In genomic region chr1:156054500-156055342, GRCh38 we compare ENCODE assay signal across 8 cellular contexts. TPM values are rescaled to one million over a fixed set of nuclear protein-coding genes. Genes with fewer than 3 reads are reported as not detected.
A peak's percentile ranks its signal among the peaks of the same experiment; 100 is the strongest.
DNase-seq lines count a peak whose midpoint lies in the region; ATAC-seq and TF ChIP-seq lines count a peak whose summit lies in the region.

TSS of gene LAMTOR2 (plus strand) at chr1:156054782. CDS start at chr1:156054890, 108 bp downstream.

- peaks cover 24% of the 10 kb centered on the region for H3K36me3 ChIP-seq in left ventricle myocardium inferior
- H3K36me3 ChIP-seq in prostate gland, result no peaks in the 10 kb centered on the region
- H3K36me3 ChIP-seq in urinary bladder (ENCODE audit: insufficient read depth), result no peaks in the 10 kb centered on the region

- H3K9me3 ChIP-seq in left ventricle myocardium inferior (replicated peaks) (no peaks in the 10 kb centered on the region), prostate gland (no peaks in the 10 kb centered on the region)

- H3K36me3 Mint-ChIP-seq in T-helper 1 cell treated with Interleukin-12 subunit alpha and Interleukin-12 subunit beta and Interleukin-4 antibody, amounts not matched to agents 30 μg/mL and 1 μg/mL, for 36 hours (ENCODE audit: low read depth), result peaks cover 10% of the 10 kb centered on the region

- H3K27ac ChIP-seq in left ventricle myocardium inferior (replicated peaks), result peak within 1 kb of the TSS; percentile 99
- H3K27ac ChIP-seq in prostate gland, result peak within 1 kb of the TSS; percentile 89
- peak within 1 kb of the TSS; percentile 76 for H3K27ac ChIP-seq in urinary bladder (ENCODE audit: low read depth)

- ATAC-seq in HG02884 (IDR thresholded peaks at IDR 0.05; ENCODE audit: unreplicated experiment), result peak; percentile 56

- TF ChIP-seq POLR2A in prostate gland (IDR thresholded peaks at IDR 0.05), result peak; percentile 69

- H3K4me3 ChIP-seq in left ventricle myocardium inferior, result peak within 1 kb of the TSS; percentile 95
- H3K4me3 ChIP-seq in prostate gland, result peak within 1 kb of the TSS; percentile 69 to 93
- H3K4me3 ChIP-seq in urinary bladder (ENCODE audit: low read depth, low read length), result peak within 1 kb of the TSS; percentile 87

- peak within 1 kb of the TSS; percentile 86 for H3K4me3 Mint-ChIP-seq in T-helper 1 cell treated with Interleukin-12 subunit alpha and Interleukin-12 subunit beta and Interleukin-4 antibody, amounts not matched to agents 30 μg/mL and 1 μg/mL, for 36 hours

- intact Hi-C loops in left ventricle myocardium inferior (cut with micrococcal nuclease), result no loop called here
- intact Hi-C loops in prostate gland (cut with DNase I), result no loop called here

- in situ Hi-C loops in GM13976 (cut with MboI; ENCODE audit: low sequenced_read_pairs, unreplicated experiment), result no loop called here

- TF ChIP-seq CTCF in GM13976 (IDR thresholded peaks at IDR 0.05; ENCODE audit: borderline replicate concordance, control extremely low read depth, extremely low read depth, insufficient read depth, missing control alignments), result no peak
- TF ChIP-seq CTCF in left ventricle myocardium inferior (IDR thresholded peaks at IDR 0.05; ENCODE audit: borderline replicate concordance), result no peak
- peak in 1 of 4 experiments; percentile 46 for TF ChIP-seq CTCF in prostate gland (IDR thresholded peaks at IDR 0.05)

- no peaks in the 10 kb centered on the region for H3K9me3 Mint-ChIP-seq in T-helper 1 cell treated with Interleukin-12 subunit alpha and Interleukin-12 subunit beta and Interleukin-4 antibody, amounts not matched to agents 30 μg/mL and 1 μg/mL, for 36 hours

- H3K27me3 Mint-ChIP-seq in T-helper 1 cell treated with Interleukin-12 subunit alpha and Interleukin-12 subunit beta and Interleukin-4 antibody, amounts not matched to agents 30 μg/mL and 1 μg/mL, for 36 hours (ENCODE audit: low read depth), result no peaks in the 10 kb centered on the region

- peak within 1 kb of the TSS; percentile 85 for H3K27ac Mint-ChIP-seq in T-helper 1 cell treated with Interleukin-12 subunit alpha and Interleukin-12 subunit beta and Interleukin-4 antibody, amounts not matched to agents 30 μg/mL and 1 μg/mL, for 36 hours

- peaks cover 18% of the 10 kb centered on the region for H3K4me1 Mint-ChIP-seq in T-helper 1 cell treated with Interleukin-12 subunit alpha and Interleukin-12 subunit beta and Interleukin-4 antibody, amounts not matched to agents 30 μg/mL and 1 μg/mL, for 36 hours (ENCODE audit: low read depth)

- WGBS in prostate gland, result under 1% methylated on average over 57 of the region's 57 CpGs
- WGBS in urinary bladder, result under 1% methylated on average over 57 of the region's 57 CpGs

- H3K4me1 ChIP-seq in left ventricle myocardium inferior, result peaks cover 59% of the 10 kb centered on the region
- H3K4me1 ChIP-seq in prostate gland (replicated peaks), result no peaks in the 10 kb centered on the region
- no peaks in the 10 kb centered on the region for H3K4me1 ChIP-seq in urinary bladder (ENCODE audit: insufficient read depth)

- DNase-seq in GM13976 (ENCODE audit: low spot score) (peak; percentile 96), NCI-H1694 (lab: John Stamatoyannopoulos, UW) (peak; percentile 100), amniotic stem cell (lab: John Stamatoyannopoulos, UW) (peak; percentile 89), left ventricle myocardium inferior (peak; percentile 99), prostate gland (ENCODE audit: low spot score) (peak; percentile 98)

- no peaks in the 10 kb centered on the region for H3K27me3 ChIP-seq in left ventricle myocardium inferior (ENCODE audit: low read depth)
- H3K27me3 ChIP-seq in prostate gland (replicated peaks; ENCODE audit: insufficient read depth), result no peaks in the 10 kb centered on the region

RNA-seq across cellular contexts. Expression of gene LAMTOR2, which starts in this region (rescaled TPM):
- total RNA-seq in left ventricle myocardium inferior, result 55.0 TPM
- 10 to 100 TPM; 48.0 to 91.4 TPM for total RNA-seq in prostate gland
- 28.9 TPM for total RNA-seq in urinary bladder
- polyA plus RNA-seq in urinary bladder, result 91.1 TPM

Comparison
In these comparisons a context has a peak if more than half of its experiments do, and no peak if none do; other contexts are left out.
1. Peak in every context shown above with its lines: DNase-seq, ATAC-seq, H3K4me3 ChIP-seq and H3K27ac ChIP-seq.